ENCODE assay signal across 28 cellular contexts in genomic region chr16:1218930-1219611, GRCh38. TPM values are rescaled to one million over a fixed set of nuclear protein-coding genes. Genes with fewer than 3 reads are reported as not detected.
"Had no signal": no experiment of that assay in that cellular context is flagged by ENCODE, and none has a peak within 500 bp of the region (broad histone marks: within the 10 kb centered on the region; RNA-seq: fewer than 3 reads in every experiment).

No MANE protein-coding gene starts in this region.

- H3K27ac Mint-ChIP-seq: mesothelial cell of epicardium, naive B cell had no signal

- H3K36me3 Mint-ChIP-seq: mesothelial cell of epicardium, naive B cell had no signal

- H3K9me3 ChIP-seq: esophagus squamous epithelium, gastrocnemius medialis, heart right ventricle, left lung, lower lobe of right lung, mucosa of descending colon had no signal

- ATAC-seq: esophagus mucosa, gastrocnemius medialis, heart right ventricle, left cardiac atrium, left lung, left ventricle myocardium superior, lower lobe of right lung, mucosa of descending colon had no signal

- H3K4me3 Mint-ChIP-seq: mesothelial cell of epicardium had no signal

- H3K4me3 ChIP-seq: coronary artery, dorsolateral prefrontal cortex, esophagus squamous epithelium, gastrocnemius medialis, heart right ventricle, left lung, lower lobe of right lung, mucosa of descending colon had no signal

- H3K4me1 ChIP-seq: esophagus squamous epithelium, gastrocnemius medialis, heart right ventricle, left lung, lower lobe of right lung had no signal

- H3K27ac ChIP-seq: coronary artery, dorsolateral prefrontal cortex, esophagus squamous epithelium, gastrocnemius medialis, heart right ventricle, left lung, lower lobe of right lung had no signal

- H3K4me1 Mint-ChIP-seq: mesothelial cell of epicardium, naive B cell had no signal

- DNase-seq: dermis blood vessel endothelial cell; dorsolateral prefrontal cortex; effector CD4-positive, alpha-beta T cell; effector memory CD4-positive, alpha-beta T cell; esophagus squamous epithelium; foreskin fibroblast; foreskin melanocyte; gastrocnemius medialis; glutamatergic neuron; heart right ventricle; hippocampal formation; left cardiac atrium; left lung; left ventricle myocardium superior; lower lobe of right lung; mesenchymal stem cell; mucosa of descending colon; naive B cell had no signal

- H3K36me3 ChIP-seq: gastrocnemius medialis, heart right ventricle, left lung, lower lobe of right lung had no signal

- H3K27me3 ChIP-seq: dorsolateral prefrontal cortex, heart right ventricle had no signal

- H3K9me3 Mint-ChIP-seq: mesothelial cell of epicardium, naive B cell had no signal

RNA-seq across cellular contexts. Expression of gene TPSG1, which starts 6.0 kb away (rescaled TPM):
- total RNA-seq: dermis blood vessel endothelial cell, dorsolateral prefrontal cortex, endothelial cell of umbilical vein, epithelial cell of proximal tubule, glomerular endothelial cell, kidney epithelial cell, left ventricle myocardium superior, lung microvascular endothelial cell, mesenteric fat pad, mesothelial cell of epicardium, myocyte had no signal

RNA-seq across cellular contexts. Expression of gene TPSB2, which starts 10.9 kb away (rescaled TPM):
- total RNA-seq: dermis blood vessel endothelial cell, endothelial cell of umbilical vein, epithelial cell of proximal tubule, glomerular endothelial cell, kidney epithelial cell, lung microvascular endothelial cell, mesothelial cell of epicardium, myocyte had no signal

RNA-seq across cellular contexts. Expression of gene TPSAB1, which starts 21.4 kb away (rescaled TPM):
- total RNA-seq: dermis blood vessel endothelial cell, endothelial cell of umbilical vein, epithelial cell of proximal tubule, glomerular endothelial cell, kidney epithelial cell, lung microvascular endothelial cell, mesothelial cell of epicardium, myocyte had no signal

RNA-seq across cellular contexts. Expression of gene TPSD1, which starts 36.8 kb away (rescaled TPM):
- total RNA-seq: dermis blood vessel endothelial cell, endothelial cell of umbilical vein, epithelial cell of proximal tubule, esophagus mucosa, glomerular endothelial cell, kidney epithelial cell, lung microvascular endothelial cell, mesenteric fat pad, mesothelial cell of epicardium, myocyte had no signal
